In genomic region chr17:27981978-27982377, GRCh38 we compare ENCODE assay signal across 9 cellular contexts.
"Had no signal": no experiment of that assay in that cellular context is flagged by ENCODE, and none has a peak within 500 bp of the region (broad histone marks: within the 10 kb centered on the region; RNA-seq: fewer than 3 reads in every experiment).

No MANE protein-coding gene starts in this region.

- H3K9ac ChIP-seq: KMS-11 had no signal

- FAIRE-seq: H1, H54, HTR-8/SVneo had no signal

- H3K27ac ChIP-seq: KMS-11 had no signal

- H3K4me3 Mint-ChIP-seq: GM23338, H9 had no signal

- H3K27ac Mint-ChIP-seq: GM23338, H9 had no signal

- H2AFZ ChIP-seq: GM23338 had no signal

- ATAC-seq: GM23338 had no signal

- H3K4me3 ChIP-seq: GM23338 had no signal

- DNase-seq: H9, HCEC 1CT, IMR-90, KBM-7 had no signal

- H3K4me2 ChIP-seq: GM23338, KMS-11 had no signal

- H3K9me3 Mint-ChIP-seq: GM23338, H9 had no signal
